ENCODE assay signal across 18 cellular contexts in genomic region chr6:149900620-149901443, GRCh38. TPM values are rescaled to one million over a fixed set of nuclear protein-coding genes. Genes with fewer than 3 reads are reported as not detected.
DNase-seq lines count a peak whose midpoint lies in the region; ATAC-seq and TF ChIP-seq lines count a peak whose summit lies in the region.
"Had no signal": no experiment of that assay in that cellular context is flagged by ENCODE, and none has a peak within 500 bp of the region (broad histone marks: within the 10 kb centered on the region; RNA-seq: fewer than 3 reads in every experiment).

No MANE protein-coding gene starts in this region.

- no peaks in the 10 kb centered on the region for H3K79me1 ChIP-seq in mesenchymal stem cell (replicated peaks; ENCODE audit: low read length, poor library complexity, severe bottlenecking)

- no peak overlapping the region for H2BK5ac ChIP-seq in mesenchymal stem cell (ENCODE audit: low read depth, low read length, poor library complexity, severe bottlenecking)

- H3K14ac ChIP-seq in mesenchymal stem cell (ENCODE audit: low read length in 2 of 2): no peak overlapping the region

- no peak for ATAC-seq in HG03432 (IDR thresholded peaks at IDR 0.05; ENCODE audit: unreplicated experiment)

- H3K27ac ChIP-seq in endodermal cell (ENCODE audit: low read depth, low read length): no peak overlapping the region
- H3K27ac ChIP-seq in mesenchymal stem cell (ENCODE audit: low read length, poor library complexity, severe bottlenecking): no peak overlapping the region
- H3K27ac ChIP-seq in dorsolateral prefrontal cortex: no peak overlapping the region
- H3K27ac ChIP-seq: BLaER1 treated with 17β-estradiol and CSF1 and Interleukin-3, amounts not matched to agents 10 nM and 100 nM; GM23248; HL-60 had no signal

- no peaks in the 10 kb centered on the region for H3K36me3 Mint-ChIP-seq in endodermal cell (ENCODE audit: low read depth)

- intact Hi-C loops in dorsolateral prefrontal cortex (cut with DNase I): no loop called here

- H3K23ac ChIP-seq in mesenchymal stem cell (ENCODE audit: low read length in 2 of 2): no peak overlapping the region

- no peaks in the 10 kb centered on the region for H3K4me1 ChIP-seq in endodermal cell (ENCODE audit: control insufficient read depth, insufficient read depth, low read length)
- peaks cover 4% of the 10 kb centered on the region for H3K4me1 ChIP-seq in mesenchymal stem cell (ENCODE audit: control insufficient read depth, insufficient read depth, low read depth, low read length)

- peaks cover 22% of the 10 kb centered on the region for H3K27me3 Mint-ChIP-seq in endodermal cell (ENCODE audit: insufficient read depth)

- H3K36me3 ChIP-seq in endodermal cell (ENCODE audit: control insufficient read depth, insufficient read depth, low read length) (no peaks in the 10 kb centered on the region), mesenchymal stem cell (ENCODE audit: control insufficient read depth in 1 of 2, insufficient read depth in 2 of 2, low read depth in 1 of 2, low read length in 2 of 2) (no peaks in the 10 kb centered on the region)
- H3K36me3 ChIP-seq: BLaER1 treated with 17β-estradiol and CSF1 and Interleukin-3, amounts not matched to agents 10 nM and 100 nM had no signal

- no peak overlapping the region for H3K9ac ChIP-seq in endodermal cell (ENCODE audit: extremely low read depth, low read length, poor library complexity, severe bottlenecking)
- H3K9ac ChIP-seq in mesenchymal stem cell (ENCODE audit: low read length): no peak overlapping the region
- H3K9ac ChIP-seq: BLaER1 treated with 17β-estradiol and CSF1 and Interleukin-3, amounts not matched to agents 10 nM and 100 nM; GM23248 had no signal

- no peaks in the 10 kb centered on the region for H3K9me3 ChIP-seq in endodermal cell (ENCODE audit: control insufficient read depth, low read length)
- H3K9me3 ChIP-seq in mesenchymal stem cell (ENCODE audit: control insufficient read depth, low read length): no peaks in the 10 kb centered on the region
- H3K9me3 ChIP-seq: BLaER1 treated with 17β-estradiol and CSF1 and Interleukin-3, amounts not matched to agents 10 nM and 100 nM had no signal

- H3K4me1 Mint-ChIP-seq in endodermal cell: peaks cover 9% of the 10 kb centered on the region

- H3K27me3 ChIP-seq in endodermal cell (ENCODE audit: control insufficient read depth, insufficient read depth, low read length, poor library complexity, severe bottlenecking) (peaks cover 7% of the 10 kb centered on the region), mesenchymal stem cell (ENCODE audit: control insufficient read depth in 1 of 2, insufficient read depth in 1 of 2, low read length in 2 of 2) (peaks cover 0 to 36% of the 10 kb centered on the region in 2 experiments), dorsolateral prefrontal cortex (no peaks in the 10 kb centered on the region)
- H3K27me3 ChIP-seq: BLaER1 treated with 17β-estradiol and CSF1 and Interleukin-3, amounts not matched to agents 10 nM and 100 nM had no signal

- H3K9me3 Mint-ChIP-seq in endodermal cell: no peaks in the 10 kb centered on the region

- DNase-seq in activated CD8-positive, alpha-beta memory T cell treated with anti-CD3 and anti-CD28 coated beads, Interleukin-2, amount 50 U/mL, for 48 hours: peak; percentile 36
- DNase-seq in activated CD8-positive, alpha-beta memory T cell treated with anti-CD3 and anti-CD28 coated beads for 24 hours: no peak
- DNase-seq in endodermal cell (peak; percentile 43), mesenchymal stem cell (no peak), ureter (ENCODE audit: low spot score) (peak; percentile 78), dorsolateral prefrontal cortex (no peak), globus pallidus (ENCODE audit: low spot score) (no peak)
- DNase-seq: 8988T; GF-D8; GM23248; NCI-H1048; NCI-H2227 treated with DMSO at 0.1 percent for 48 hours; NCI-H526 treated with DMSO at 0.1 percent for 48 hours; NK-92 treated with Interleukin-12 subunit alpha and Interleukin-12 subunit beta, amount 100 ng/mL, for 24 hours; OCI-M1 had no signal

- WGBS in endodermal cell (ENCODE audit: insufficient coverage in 1 of 2, insufficient read length in 1 of 2), 2 experiments: 90 to 93% methylated on average over 4 to 11 of the region's 11 CpGs
- 82% methylated on average over 11 of the region's 11 CpGs for WGBS in mesenchymal stem cell

- H3K18ac ChIP-seq in mesenchymal stem cell (ENCODE audit: low read depth in 1 of 2, low read length in 2 of 2): no peak overlapping the region

- no peak overlapping the region for H3K4ac ChIP-seq in mesenchymal stem cell (ENCODE audit: low read depth in 1 of 2, low read length in 2 of 2)

- no peak overlapping the region for H3K4me3 ChIP-seq in endodermal cell (ENCODE audit: low read length)
- no peak overlapping the region for H3K4me3 ChIP-seq in mesenchymal stem cell (ENCODE audit: insufficient read depth in 1 of 2, low read depth in 1 of 2, low read length in 2 of 2)
- no peak overlapping the region for H3K4me3 ChIP-seq in dorsolateral prefrontal cortex
- H3K4me3 ChIP-seq: BLaER1 treated with 17β-estradiol and CSF1 and Interleukin-3, amounts not matched to agents 10 nM and 100 nM; GM23248 had no signal

- H4K91ac ChIP-seq in mesenchymal stem cell (ENCODE audit: low read length): peak overlapping the region; percentile 43

- TF ChIP-seq CTCF in endodermal cell (conservative IDR thresholded peaks at IDR 0.05) (no peak), dorsolateral prefrontal cortex (IDR thresholded peaks at IDR 0.05 in 54 of 56, conservative IDR thresholded peaks at IDR 0.05 in 2 of 56; ENCODE audit: low read depth in 1 of 56, partially characterized antibody in 56 of 56) (no peak)

- H2BK15ac ChIP-seq in mesenchymal stem cell (ENCODE audit: low read depth, poor library complexity, severe bottlenecking): no peak overlapping the region

- no peak overlapping the region for H3K4me2 ChIP-seq in mesenchymal stem cell (ENCODE audit: low read length, poor library complexity, severe bottlenecking)
- H3K4me2 ChIP-seq: BLaER1 treated with 17β-estradiol and CSF1 and Interleukin-3, amounts not matched to agents 10 nM and 100 nM had no signal

- H2BK120ac ChIP-seq in mesenchymal stem cell (ENCODE audit: low read depth, low read length): no peak overlapping the region

- peak overlapping the region; percentile 14 for H4K8ac ChIP-seq in mesenchymal stem cell (ENCODE audit: low read length)

- no peak overlapping the region for H2BK12ac ChIP-seq in mesenchymal stem cell (ENCODE audit: low read length in 2 of 2)

- no peak overlapping the region for H3K4me3 Mint-ChIP-seq in endodermal cell

- no peak overlapping the region for H3K27ac Mint-ChIP-seq in endodermal cell

- H2AK5ac ChIP-seq in mesenchymal stem cell (ENCODE audit: low read length, severe bottlenecking): no peak overlapping the region

- no peak overlapping the region for H2AFZ ChIP-seq in mesenchymal stem cell (ENCODE audit: low read depth, low read length)
- H2AFZ ChIP-seq: GM23248 had no signal

RNA-seq across cellular contexts. Expression of gene RAET1E, which starts 2.9 kb away (rescaled TPM):
- total RNA-seq in endodermal cell: not detected
- polyA plus RNA-seq in endodermal cell (2013, experiment 1 of 2): not detected
- polyA plus RNA-seq in endodermal cell (2013, experiment 2 of 2): not detected
- 0.21 TPM for polyA plus RNA-seq in mesenchymal stem cell (2013, experiment 1 of 2)
- polyA plus RNA-seq in mesenchymal stem cell (2013, experiment 2 of 2): 0.25 TPM
- total RNA-seq in ureter: 5.5 TPM
- total RNA-seq in dorsolateral prefrontal cortex: 1 to 10 TPM in 2 of 120 experiments, under 1 TPM in 21, not detected in 97; 0.21 to 1.4 (median 0.52) TPM

RNA-seq across cellular contexts. Expression of gene RAET1G, which starts 22.1 kb away (rescaled TPM):
- not detected for total RNA-seq in endodermal cell
- not detected for polyA plus RNA-seq in endodermal cell (2013, experiment 1 of 2)
- polyA plus RNA-seq in endodermal cell (2013, experiment 2 of 2): not detected
- 1.4 TPM for polyA plus RNA-seq in mesenchymal stem cell (2013, experiment 1 of 2)
- polyA plus RNA-seq in mesenchymal stem cell (2013, experiment 2 of 2): 1.4 TPM
- 5.2 TPM for total RNA-seq in ureter
- total RNA-seq in dorsolateral prefrontal cortex: 1 to 10 TPM in 2 of 120 experiments, under 1 TPM in 15, not detected in 103; 0.42 to 1.3 (median 0.59) TPM

RNA-seq across cellular contexts. Expression of gene LRP11, which starts 36.7 kb away (rescaled TPM):
- total RNA-seq in endodermal cell (1 to 10 TPM; 3.6 to 6.0 TPM), ureter (73.6 TPM), dorsolateral prefrontal cortex (10 to 100 TPM; 36.7 to 71.1 (median 58.3) TPM)
- polyA plus RNA-seq in endodermal cell (2013, experiment 1 of 2): 14.1 TPM
- 13.2 TPM for polyA plus RNA-seq in endodermal cell (2013, experiment 2 of 2)
- 47.8 TPM for polyA plus RNA-seq in mesenchymal stem cell (2013, experiment 1 of 2)
- polyA plus RNA-seq in mesenchymal stem cell (2013, experiment 2 of 2): 47.1 TPM

RNA-seq across cellular contexts. Expression of gene ULBP2, which starts 41.0 kb away (rescaled TPM):
- total RNA-seq in endodermal cell: under 1 TPM in 1 of 2 donors, not detected in 1; 0.20 TPM
- polyA plus RNA-seq in endodermal cell (2013, experiment 1 of 2): 0.78 TPM
- polyA plus RNA-seq in endodermal cell (2013, experiment 2 of 2): 0.58 TPM
- polyA plus RNA-seq in mesenchymal stem cell (2013, experiment 1 of 2): 6.4 TPM
- polyA plus RNA-seq in mesenchymal stem cell (2013, experiment 2 of 2): 7.4 TPM
- total RNA-seq in ureter: 3.0 TPM
- 1 to 10 TPM in 117 of 120 experiments, under 1 TPM in 3; 0.56 to 4.8 (median 2.4) TPM for total RNA-seq in dorsolateral prefrontal cortex

Comparison
In these comparisons a context has a peak if more than half of its experiments do, and no peak if none do; other contexts are left out.
1. DNase-seq: peak in activated CD8-positive, alpha-beta memory T cell treated with anti-CD3 and anti-CD28 coated beads, Interleukin-2, amount 50 U/mL, for 48 hours (single experiment), endodermal cell (single experiment) and ureter (single experiment); none in activated CD8-positive, alpha-beta memory T cell treated with anti-CD3 and anti-CD28 coated beads for 24 hours (single experiment), mesenchymal stem cell (single experiment), dorsolateral prefrontal cortex (0 of 10) and globus pallidus (single experiment).
2. RNA of gene LRP11, which starts 36.7 kb away (total RNA-seq): 73.6 TPM in ureter (single experiment) and 36.7 to 71.1 TPM in dorsolateral prefrontal cortex; 3.6 to 6.0 TPM in endodermal cell; every median in the first group is over 4 times any median in the second.